In genomic region chr6:149014631-149015171, GRCh38 we compare ENCODE assay signal across 2 cellular contexts.
TF ChIP-seq lines count a peak whose summit lies in the region.

No MANE protein-coding gene starts in this region.

TF ChIP-seq in GM23338, 12 proteins besides CTCF, POLR2A, EP300 and RAD21 (continued from another document):
- TF ChIP-seq ZNF462 (CRISPR knock-in tag; IDR thresholded peaks at IDR 0.05), result peak; percentile 97
- peak; percentile 65 for TF ChIP-seq ETS1 (IDR thresholded peaks at IDR 0.05)
- peak; percentile 82 for TF ChIP-seq CREB1 (CRISPR knock-in tag; IDR thresholded peaks at IDR 0.05; ENCODE audit: low read depth)
- peak; percentile 86 for TF ChIP-seq NANOG (IDR thresholded peaks at IDR 0.05; ENCODE audit: borderline replicate concordance)
- no peak for TF ChIP-seq REST (IDR thresholded peaks at IDR 0.05; ENCODE audit: unreplicated experiment)
- TF ChIP-seq POLR2AphosphoS5 (IDR thresholded peaks at IDR 0.05; ENCODE audit: low read depth), result peak; percentile 42; the same call in 1 of the 2 replicates
- no peak for TF ChIP-seq STAT1 (IDR thresholded peaks at IDR 0.05; ENCODE audit: unreplicated experiment)
- 0 out of 2 replicates have a peak, but pooled peaks have one; percentile 5 for TF ChIP-seq ZNF331 (CRISPR knock-in tag; IDR thresholded peaks at IDR 0.05; ENCODE audit: low read depth)
- TF ChIP-seq ZNF114 (CRISPR knock-in tag; IDR thresholded peaks at IDR 0.05), result peak; percentile 95

TF ChIP-seq in SK-N-SH, 30 proteins besides CTCF, POLR2A, EP300 and RAD21 (continued from another document):
- TF ChIP-seq REST (IDR thresholded peaks at IDR 0.05; ENCODE audit: low read depth, low read length) (no peak), GABPA (IDR thresholded peaks at IDR 0.05; ENCODE audit: low read depth) (peak; percentile 36; the same call in 1 of the 2 replicates)
